In the genomic region with DNA sequence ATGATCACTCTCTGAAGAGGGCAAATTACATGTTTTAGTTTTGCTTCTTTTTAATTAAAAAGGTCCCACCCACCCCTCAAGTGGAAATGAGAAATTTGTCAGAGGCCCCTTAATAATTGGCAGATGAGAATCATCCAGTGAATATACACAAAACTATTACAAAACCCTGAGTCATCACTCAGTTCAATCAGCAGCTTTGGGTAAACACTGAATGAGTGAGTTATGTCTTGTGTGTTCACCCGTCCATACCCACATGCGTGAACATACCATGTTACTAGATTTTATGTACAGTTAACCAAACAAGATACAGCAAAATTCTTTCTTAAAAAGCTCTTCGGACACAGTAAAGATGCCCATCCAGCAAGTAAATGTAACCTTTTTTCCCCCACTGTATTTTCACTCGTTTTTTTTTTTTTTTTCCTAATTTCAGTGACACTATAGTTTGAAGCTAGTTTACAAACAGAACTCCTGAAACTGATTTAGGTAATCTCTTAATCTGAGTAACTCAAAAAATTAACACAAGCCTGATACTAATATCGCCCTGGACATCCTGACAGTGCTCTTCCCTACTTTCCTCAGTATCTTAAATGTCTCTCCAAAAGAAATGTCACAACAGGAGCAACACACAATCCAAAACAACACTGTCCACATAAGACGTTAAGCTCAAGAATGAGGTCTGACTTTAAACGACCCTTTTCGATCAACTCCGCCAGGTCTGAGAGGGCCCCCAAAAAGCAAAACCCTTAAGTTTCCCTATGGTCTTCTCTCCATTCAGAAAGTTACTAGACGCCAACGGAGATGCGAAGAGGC, we compare ENCODE assay signal across 1 cellular context.
TF ChIP-seq lines count a peak whose summit lies in the region.

No MANE protein-coding gene starts in this region.

TF ChIP-seq in IMR-90, 13 proteins besides CTCF, POLR2A, EP300 and RAD21 (continued from another document):
- TF ChIP-seq FOS (IDR thresholded peaks at IDR 0.05; ENCODE audit: low read depth, low read length): peak; percentile 80
- TF ChIP-seq CEBPB (IDR thresholded peaks at IDR 0.05; ENCODE audit: low read depth, low read length): peak; percentile 61; the same call in 1 of the 2 replicates
- TF ChIP-seq USF2 (IDR thresholded peaks at IDR 0.05; ENCODE audit: low read depth, low read length): no peak
- TF ChIP-seq RCOR1 (IDR thresholded peaks at IDR 0.05; ENCODE audit: insufficient replicate concordance, low read length): no peak
- TF ChIP-seq MXI1 (IDR thresholded peaks at IDR 0.05; ENCODE audit: borderline replicate concordance, low read depth, low read length): peak; percentile 28; the same call in 1 of the 2 replicates
- TF ChIP-seq MAFK (IDR thresholded peaks at IDR 0.05; ENCODE audit: low read depth, low read length): peak; percentile 83
- TF ChIP-seq RFX5 (IDR thresholded peaks at IDR 0.05; ENCODE audit: low read depth, low read length): no peak
